Comparison of ENCODE assay signal across 1 cellular context in genomic region chr6:157911278-157911677, GRCh38.
TF ChIP-seq lines count a peak whose summit lies in the region.

No MANE protein-coding gene starts in this region.

TF ChIP-seq in SK-N-SH treated with all-trans-retinoic acid at 6 μM for 48 hours, 23 proteins besides CTCF, POLR2A, EP300 and RAD21 (continued from another document):
- TF ChIP-seq SNAI2 (CRISPR knock-in tag; IDR thresholded peaks at IDR 0.05) (no peak), ZNF70 (CRISPR knock-in tag; IDR thresholded peaks at IDR 0.05) (no peak), ESRRG (CRISPR knock-in tag; IDR thresholded peaks at IDR 0.05) (no peak), GLIS3 (CRISPR knock-in tag; IDR thresholded peaks at IDR 0.05) (no peak), TSHZ2 (CRISPR knock-in tag; IDR thresholded peaks at IDR 0.05) (no peak)
